In genomic region chr10:34721201-34721840, GRCh38 we compare ENCODE assay signal across 11 cellular contexts.
A peak's percentile ranks its signal among the peaks of the same experiment; 100 is the strongest.
DNase-seq lines count a peak whose midpoint lies in the region; ATAC-seq and TF ChIP-seq lines count a peak whose summit lies in the region.
"Had no signal": no experiment of that assay in that cellular context is flagged by ENCODE, and none has a peak within 500 bp of the region (broad histone marks: within the 10 kb centered on the region; RNA-seq: fewer than 3 reads in every experiment).

No MANE protein-coding gene starts in this region.

- intact Hi-C loops in left colon (cut with DNase I, micrococcal nuclease) = loop anchor here in 1 of 2 donors (5.0 kb wide), 1 partner anchor 96 kb away; the partner anchor contains the start of gene PARD3

- H3K36me3 ChIP-seq in suprapubic skin = no peaks in the 10 kb centered on the region
- H3K36me3 ChIP-seq: adrenal gland had no signal

- H3K27me3 ChIP-seq in suprapubic skin = no peaks in the 10 kb centered on the region
- H3K27me3 ChIP-seq: adrenal gland had no signal

- DNase-seq in HCEC 1CT (peak; percentile 70), fibroblast of pulmonary artery (ENCODE audit: low read depth) (peak; percentile 49), suprapubic skin (ENCODE audit: low spot score in 2 of 2) (no peak), left colon (no peak)
- DNase-seq in activated effector memory CD4-positive, alpha-beta T cell treated with Interleukin-2 at 50 U/mL for 16 hours = no peak
- no peak for DNase-seq in activated naive CD4-positive, alpha-beta T cell treated with anti-CD3 and anti-CD28 coated beads, Interleukin-2, amount 50 U/mL, for 72 hours (ENCODE audit: low spot score in 2 of 2)
- DNase-seq: adrenal gland, NCI-H2029 treated with DMSO at 0.1 percent for 48 hours had no signal

- ATAC-seq in SK-N-SH treated with all-trans-retinoic acid at 6 μM for 48 hours (peak; percentile 95), left colon (no peak), GM19397 (IDR thresholded peaks at IDR 0.05; ENCODE audit: unreplicated experiment) (no peak)
- ATAC-seq in activated naive CD4-positive, alpha-beta T cell treated with anti-CD3 and anti-CD28 coated beads, Interleukin-2, amount 50 U/mL, for 72 hours = no peak

- H3K4me3 ChIP-seq in fibroblast of pulmonary artery (replicated peaks; ENCODE audit: low read depth, low read length) (no peak overlapping the region), suprapubic skin (no peak overlapping the region)
- H3K4me3 ChIP-seq: adrenal gland had no signal

- TF ChIP-seq CTCF in fibroblast of pulmonary artery (IDR thresholded peaks at IDR 0.05; ENCODE audit: low read length, missing control alignments) = no peak
- TF ChIP-seq CTCF in suprapubic skin (IDR thresholded peaks at IDR 0.05) = no peak

- no peak for TF ChIP-seq EP300 in suprapubic skin (IDR thresholded peaks at IDR 0.05)

- H3K27ac Mint-ChIP-seq in activated naive CD4-positive, alpha-beta T cell treated with anti-CD3 and anti-CD28 coated beads, Interleukin-2, amount 50 U/mL, for 72 hours = no peak overlapping the region
- H3K27ac Mint-ChIP-seq: stimulated activated naive CD8-positive, alpha-beta T cell treated with anti-CD3 and anti-CD28 coated beads, Interleukin-15, Interleukin-2, amounts not matched to agents 100 ng/mL and 50 ng/mL, for 24 hours had no signal

- 53% methylated on average over 5 of the region's 5 CpGs for WGBS in suprapubic skin

- TF ChIP-seq POLR2A in suprapubic skin (IDR thresholded peaks at IDR 0.05) = no peak

- H3K9me3 ChIP-seq in suprapubic skin = no peaks in the 10 kb centered on the region
- H3K9me3 ChIP-seq: adrenal gland had no signal

- H3K9me3 Mint-ChIP-seq in activated naive CD4-positive, alpha-beta T cell treated with anti-CD3 and anti-CD28 coated beads, Interleukin-2, amount 50 U/mL, for 72 hours = no peaks in the 10 kb centered on the region
- H3K9me3 Mint-ChIP-seq: stimulated activated naive CD8-positive, alpha-beta T cell treated with anti-CD3 and anti-CD28 coated beads, Interleukin-15, Interleukin-2, amounts not matched to agents 100 ng/mL and 50 ng/mL, for 24 hours had no signal

- H3K36me3 Mint-ChIP-seq in activated naive CD4-positive, alpha-beta T cell treated with anti-CD3 and anti-CD28 coated beads, Interleukin-2, amount 50 U/mL, for 72 hours = no peaks in the 10 kb centered on the region

- peak overlapping the region; percentile 87 for H3K27ac ChIP-seq in suprapubic skin
- H3K27ac ChIP-seq: adrenal gland had no signal

- peaks cover 49% of the 10 kb centered on the region for H3K4me1 ChIP-seq in suprapubic skin

TF ChIP-seq in SK-N-SH treated with all-trans-retinoic acid at 6 μM for 48 hours, 23 proteins besides CTCF, POLR2A, EP300 and RAD21:
- TF ChIP-seq PATZ1 (CRISPR knock-in tag; IDR thresholded peaks at IDR 0.05; ENCODE audit: borderline replicate concordance) (no peak), RARB (CRISPR knock-in tag; IDR thresholded peaks at IDR 0.05) (no peak), BACH2 (CRISPR knock-in tag; IDR thresholded peaks at IDR 0.05; ENCODE audit: borderline replicate concordance) (no peak), ZFP3 (CRISPR knock-in tag; IDR thresholded peaks at IDR 0.05) (no peak)

Comparison
In these comparisons a context has a peak if more than half of its experiments do, and no peak if none do; other contexts are left out.
1. DNase-seq: peak in HCEC 1CT (single experiment) and fibroblast of pulmonary artery (single experiment); none in suprapubic skin (0 of 2), activated effector memory CD4-positive, alpha-beta T cell treated with Interleukin-2 at 50 U/mL for 16 hours (single experiment), left colon (0 of 2) and activated naive CD4-positive, alpha-beta T cell treated with anti-CD3 and anti-CD28 coated beads, Interleukin-2, amount 50 U/mL, for 72 hours (0 of 2).